In genomic region chr7:6305330-6305729, GRCh38 we compare ENCODE assay signal across 19 cellular contexts. TPM values are rescaled to one million over a fixed set of nuclear protein-coding genes. Genes with fewer than 3 reads are reported as not detected.
A peak's percentile ranks its signal among the peaks of the same experiment; 100 is the strongest.
DNase-seq lines count a peak whose midpoint lies in the region; TF ChIP-seq lines count a peak whose summit lies in the region.
"Had no signal": no experiment of that assay in that cellular context is flagged by ENCODE, and none has a peak within 500 bp of the region (broad histone marks: within the 10 kb centered on the region; RNA-seq: fewer than 3 reads in every experiment).

No MANE protein-coding gene starts in this region.

- POLR2A ChIA-PET in PC-9 (lab: Charles Lee; ENCODE audit: unreplicated experiment), result interaction anchor here (1.3 kb wide), 1 partner anchor 22 kb away, joined by 11 read pairs; no protein-coding TSS in a partner anchor

- no TSS peak for BruUV-seq in PC-9 (replicated peaks; lab: Mats Ljungman, UMichigan)

- CTCF ChIA-PET in PC-9 (lab: Charles Lee), result no interaction called here

- intact Hi-C loops in PC-9 (cut with micrococcal nuclease; ENCODE audit: unreplicated experiment), result no loop called here
- intact Hi-C loops in activated CD4-positive, alpha-beta T cell treated with anti-CD3 and anti-CD28 coated beads, Interleukin-2, amount 10 ng/mL, durations not matched to agents 24 days and 14 days (cut with micrococcal nuclease), result no loop called here

- no peaks in the 10 kb centered on the region for H3K36me3 ChIP-seq in PC-9 (ENCODE audit: low read depth)
- H3K36me3 ChIP-seq: BE2C, HAP-1 had no signal

- H3K4me1 Mint-ChIP-seq in activated CD4-positive, alpha-beta T cell treated with anti-CD3 and anti-CD28 coated beads, Interleukin-2, amount 10 ng/mL, durations not matched to agents 24 days and 14 days, result no peaks in the 10 kb centered on the region
- H3K4me1 Mint-ChIP-seq: CD8-positive, alpha-beta memory T cell had no signal

- no peaks in the 10 kb centered on the region for H3K79me2 ChIP-seq in PC-9 (ENCODE audit: low read depth)

- H3K27ac ChIP-seq in PC-9, result peak overlapping the region; percentile 75
- H3K27ac ChIP-seq: GM23248, KMS-11 had no signal

- H3K4me3 Mint-ChIP-seq in activated CD4-positive, alpha-beta T cell treated with anti-CD3 and anti-CD28 coated beads, Interleukin-2, amount 10 ng/mL, durations not matched to agents 24 days and 14 days, result no peak overlapping the region
- H3K4me3 Mint-ChIP-seq: CD4-positive, CD25-positive, alpha-beta regulatory T cell; CD8-positive, alpha-beta memory T cell had no signal

- peaks cover 42% of the 10 kb centered on the region for H3F3A ChIP-seq in PC-9 (ENCODE audit: insufficient read depth, low read depth)

- H3K36me3 Mint-ChIP-seq in activated CD4-positive, alpha-beta T cell treated with anti-CD3 and anti-CD28 coated beads, Interleukin-2, amount 10 ng/mL, durations not matched to agents 24 days and 14 days (ENCODE audit: low read depth), result no peaks in the 10 kb centered on the region
- H3K36me3 Mint-ChIP-seq: CD4-positive, CD25-positive, alpha-beta regulatory T cell; CD8-positive, alpha-beta memory T cell had no signal

- H3K27me3 Mint-ChIP-seq in activated CD4-positive, alpha-beta T cell treated with anti-CD3 and anti-CD28 coated beads, Interleukin-2, amount 10 ng/mL, durations not matched to agents 24 days and 14 days, result no peaks in the 10 kb centered on the region
- H3K27me3 Mint-ChIP-seq: CD8-positive, alpha-beta memory T cell had no signal

- 0 out of 2 replicates have a peak, but pooled peaks cover 2% of the 10 kb centered on the region for H3K9me3 ChIP-seq in PC-9 (ENCODE audit: insufficient read depth, low read depth)
- H3K9me3 ChIP-seq: BE2C, HAP-1 had no signal

- H3K9me2 ChIP-seq in PC-9 (ENCODE audit: insufficient read depth), result no peaks in the 10 kb centered on the region

- H4K20me1 ChIP-seq in PC-9 (ENCODE audit: insufficient read depth), result no peaks in the 10 kb centered on the region

- DNase-seq in DMS53 (lab: John Stamatoyannopoulos, UW) (peak; percentile 40), DMS53 treated with DMSO at 0.1 percent for 48 hours (lab: John Stamatoyannopoulos, UW; ENCODE audit: unreplicated experiment) (no peak), PC-9 (no peak), fibroblast of villous mesenchyme (ENCODE audit: low read depth) (peak; percentile 36), DMS153 treated with DMSO at 0.1 percent for 48 hours (lab: John Stamatoyannopoulos, UW; ENCODE audit: unreplicated experiment) (no peak)
- DNase-seq in activated CD4-positive, alpha-beta T cell treated with anti-CD3 and anti-CD28 coated beads, Interleukin-2, amount 10 ng/mL, durations not matched to agents 24 days and 14 days, result no peak
- DNase-seq in effector CD4-positive, alpha-beta T cell, result no peak
- DNase-seq: 8988T; BE2C; C1 segment of cervical spinal cord; CD4-positive, CD25-positive, alpha-beta regulatory T cell; CD8-positive, alpha-beta memory T cell; COR-L47; DND-41; EL; GM23248 had no signal

- no peaks in the 10 kb centered on the region for H3K27me3 ChIP-seq in PC-9 (ENCODE audit: insufficient read depth, low read depth)
- H3K27me3 ChIP-seq: BE2C had no signal

- no peak overlapping the region for H3K4me2 ChIP-seq in PC-9
- H3K4me2 ChIP-seq: KMS-11 had no signal

- no peak overlapping the region for H3K4me3 ChIP-seq in PC-9
- H3K4me3 ChIP-seq in fibroblast of villous mesenchyme (ENCODE audit: low read depth, low read length), result no peak overlapping the region
- H3K4me3 ChIP-seq: GM12878, GM23248, HAP-1 had no signal

- TF ChIP-seq CTCF in PC-9 (conservative IDR thresholded peaks at IDR 0.05) (no peak), fibroblast of villous mesenchyme (IDR thresholded peaks at IDR 0.05; ENCODE audit: insufficient read depth, low read depth, low read length) (no peak)

- no peak overlapping the region for H2AFZ ChIP-seq in PC-9
- H2AFZ ChIP-seq: GM23248 had no signal

- no peak overlapping the region for H3K27ac Mint-ChIP-seq in activated CD4-positive, alpha-beta T cell treated with anti-CD3 and anti-CD28 coated beads, Interleukin-2, amount 10 ng/mL, durations not matched to agents 24 days and 14 days
- H3K27ac Mint-ChIP-seq: CD4-positive, CD25-positive, alpha-beta regulatory T cell; CD8-positive, alpha-beta memory T cell had no signal

- H3K9me3 Mint-ChIP-seq in activated CD4-positive, alpha-beta T cell treated with anti-CD3 and anti-CD28 coated beads, Interleukin-2, amount 10 ng/mL, durations not matched to agents 24 days and 14 days, result no peaks in the 10 kb centered on the region
- H3K9me3 Mint-ChIP-seq: CD4-positive, CD25-positive, alpha-beta regulatory T cell; CD8-positive, alpha-beta memory T cell had no signal

- peaks cover 36% of the 10 kb centered on the region for H3K4me1 ChIP-seq in PC-9 (replicated peaks; ENCODE audit: insufficient read depth)
- H3K4me1 ChIP-seq: BE2C had no signal

RNA-seq across cellular contexts. Expression of gene CYTH3, which starts 32.9 kb away (rescaled TPM):
- total RNA-seq in PC-9 (2021) (78.8 and 84.4 TPM in 2 replicates), fibroblast of villous mesenchyme (33.2 and 36.1 TPM in 2 replicates)
- 0.65 and 1.3 TPM in 2 replicates for total RNA-seq in activated CD4-positive, alpha-beta T cell treated with anti-CD3 and anti-CD28 coated beads, Interleukin-2, amount 10 ng/mL, durations not matched to agents 24 days and 14 days

RNA-seq across cellular contexts. Expression of gene FAM220A, which starts 43.4 kb away (rescaled TPM):
- 19.0 and 19.2 TPM in 2 replicates for total RNA-seq in PC-9 (2021)
- total RNA-seq in fibroblast of villous mesenchyme, result 15.5 and 22.9 TPM in 2 replicates
- total RNA-seq in activated CD4-positive, alpha-beta T cell treated with anti-CD3 and anti-CD28 coated beads, Interleukin-2, amount 10 ng/mL, durations not matched to agents 24 days and 14 days, result 7.8 and 9.3 TPM in 2 replicates

Comparison
In these comparisons a context has a peak if more than half of its experiments do, and no peak if none do; other contexts are left out.
1. DNase-seq: peak in DMS53 (single experiment) and fibroblast of villous mesenchyme (single experiment); none in DMS53 treated with DMSO at 0.1 percent for 48 hours (single experiment), PC-9 (0 of 2), DMS153 treated with DMSO at 0.1 percent for 48 hours (single experiment), activated CD4-positive, alpha-beta T cell treated with anti-CD3 and anti-CD28 coated beads, Interleukin-2, amount 10 ng/mL, durations not matched to agents 24 days and 14 days (single experiment) and effector CD4-positive, alpha-beta T cell (single experiment).
2. RNA of gene CYTH3, which starts 32.9 kb away (total RNA-seq): 78.8 to 84.4 TPM in PC-9 and 33.2 to 36.1 TPM in fibroblast of villous mesenchyme; 0.65 to 1.3 TPM in activated CD4-positive, alpha-beta T cell treated with anti-CD3 and anti-CD28 coated beads, Interleukin-2, amount 10 ng/mL, durations not matched to agents 24 days and 14 days; every median in the first group is over 10 times any median in the second.